Comparison of ENCODE assay signal across 1 cellular context in genomic region chr14:76710093-76711010, GRCh38.
TF ChIP-seq lines count a peak whose summit lies in the region.

No MANE protein-coding gene starts in this region.

TF ChIP-seq in K562, 482 proteins besides CTCF, POLR2A, EP300 and RAD21 (continued from another document):
- TF ChIP-seq DEAF1 (CRISPR knock-in tag; IDR thresholded peaks at IDR 0.05) (peak; percentile 61), ZNF3 (CRISPR knock-in tag; IDR thresholded peaks at IDR 0.05) (no peak), IRF2 (CRISPR knock-in tag; IDR thresholded peaks at IDR 0.05) (no peak), FOXK1 (CRISPR knock-in tag; IDR thresholded peaks at IDR 0.05; ENCODE audit: borderline replicate concordance) (no peak), ZNF512 (tag; IDR thresholded peaks at IDR 0.05) (no peak), KDM2B (CRISPR knock-in tag; IDR thresholded peaks at IDR 0.05) (no peak)
- TF ChIP-seq, protein P1, sequence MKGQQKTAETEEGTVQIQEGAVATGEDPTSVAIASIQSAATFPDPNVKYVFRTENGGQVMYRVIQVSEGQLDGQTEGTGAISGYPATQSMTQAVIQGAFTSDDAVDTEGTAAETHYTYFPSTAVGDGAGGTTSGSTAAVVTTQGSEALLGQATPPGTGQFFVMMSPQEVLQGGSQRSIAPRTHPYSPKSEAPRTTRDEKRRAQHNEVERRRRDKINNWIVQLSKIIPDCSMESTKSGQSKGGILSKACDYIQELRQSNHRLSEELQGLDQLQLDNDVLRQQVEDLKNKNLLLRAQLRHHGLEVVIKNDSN (CRISPR knock-in tag; IDR thresholded peaks at IDR 0.05): no peak
- TF ChIP-seq, protein P2, sequence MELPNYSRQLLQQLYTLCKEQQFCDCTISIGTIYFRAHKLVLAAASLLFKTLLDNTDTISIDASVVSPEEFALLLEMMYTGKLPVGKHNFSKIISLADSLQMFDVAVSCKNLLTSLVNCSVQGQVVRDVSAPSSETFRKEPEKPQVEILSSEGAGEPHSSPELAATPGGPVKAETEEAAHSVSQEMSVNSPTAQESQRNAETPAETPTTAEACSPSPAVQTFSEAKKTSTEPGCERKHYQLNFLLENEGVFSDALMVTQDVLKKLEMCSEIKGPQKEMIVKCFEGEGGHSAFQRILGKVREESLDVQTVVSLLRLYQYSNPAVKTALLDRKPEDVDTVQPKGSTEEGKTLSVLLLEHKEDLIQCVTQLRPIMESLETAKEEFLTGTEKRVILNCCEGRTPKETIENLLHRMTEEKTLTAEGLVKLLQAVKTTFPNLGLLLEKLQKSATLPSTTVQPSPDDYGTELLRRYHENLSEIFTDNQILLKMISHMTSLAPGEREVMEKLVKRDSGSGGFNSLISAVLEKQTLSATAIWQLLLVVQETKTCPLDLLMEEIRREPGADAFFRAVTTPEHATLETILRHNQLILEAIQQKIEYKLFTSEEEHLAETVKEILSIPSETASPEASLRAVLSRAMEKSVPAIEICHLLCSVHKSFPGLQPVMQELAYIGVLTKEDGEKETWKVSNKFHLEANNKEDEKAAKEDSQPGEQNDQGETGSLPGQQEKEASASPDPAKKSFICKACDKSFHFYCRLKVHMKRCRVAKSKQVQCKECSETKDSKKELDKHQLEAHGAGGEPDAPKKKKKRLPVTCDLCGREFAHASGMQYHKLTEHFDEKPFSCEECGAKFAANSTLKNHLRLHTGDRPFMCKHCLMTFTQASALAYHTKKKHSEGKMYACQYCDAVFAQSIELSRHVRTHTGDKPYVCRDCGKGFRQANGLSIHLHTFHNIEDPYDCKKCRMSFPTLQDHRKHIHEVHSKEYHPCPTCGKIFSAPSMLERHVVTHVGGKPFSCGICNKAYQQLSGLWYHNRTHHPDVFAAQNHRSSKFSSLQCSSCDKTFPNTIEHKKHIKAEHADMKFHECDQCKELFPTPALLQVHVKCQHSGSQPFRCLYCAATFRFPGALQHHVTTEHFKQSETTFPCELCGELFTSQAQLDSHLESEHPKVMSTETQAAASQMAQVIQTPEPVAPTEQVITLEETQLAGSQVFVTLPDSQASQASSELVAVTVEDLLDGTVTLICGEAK (IDR thresholded peaks at IDR 0.05): no peak
- TF ChIP-seq, protein P2 (CRISPR knock-in tag; IDR thresholded peaks at IDR 0.05): no peak
